Comparison of ENCODE assay signal across 8 cellular contexts in genomic region chrX:71098302-71098701, GRCh38. TPM values are rescaled to one million over a fixed set of nuclear protein-coding genes. Genes with fewer than 3 reads are reported as not detected.
DNase-seq lines count a peak whose midpoint lies in the region; ATAC-seq lines count a peak whose summit lies in the region.

No MANE protein-coding gene starts in this region.

- peaks cover 23% of the 10 kb centered on the region for H3K27me3 ChIP-seq in iPS-15b (ENCODE audit: control insufficient read depth, insufficient read depth, low read length)

- no peaks in the 10 kb centered on the region for H3K9me3 ChIP-seq in iPS-15b (ENCODE audit: control insufficient read depth, insufficient read depth, low read length)

- H3K4me3 ChIP-seq in iPS-15b (ENCODE audit: low read depth, low read length) = peak overlapping the region; percentile 15

- no peak overlapping the region for H3K9ac ChIP-seq in iPS-15b (ENCODE audit: low read depth, low read length)

- H3K4me1 ChIP-seq in iPS-15b (ENCODE audit: control insufficient read depth, insufficient read depth, low read length) = peaks cover 16% of the 10 kb centered on the region

- H3K36me3 ChIP-seq in iPS-15b (ENCODE audit: control insufficient read depth, insufficient read depth, low read length) = no peaks in the 10 kb centered on the region

- ATAC-seq in HG03342 (IDR thresholded peaks at IDR 0.05; ENCODE audit: unreplicated experiment) (peak; percentile 53), HG03135 (IDR thresholded peaks at IDR 0.05; ENCODE audit: unreplicated experiment) (no peak), HG03139 (IDR thresholded peaks at IDR 0.05; ENCODE audit: unreplicated experiment) (no peak)

- DNase-seq in Daoy (ENCODE audit: low read depth) = peak; percentile 19
- DNase-seq in T-helper 1 cell = peak; percentile 56 to 76 (median 71)
- DNase-seq in amniotic epithelial cell (ENCODE audit: low read depth) = peak; percentile 44
- DNase-seq in stimulated activated CD4-positive, alpha-beta T cell treated with anti-CD3 and anti-CD28 coated beads, Interleukin-2, amount 100 ng/mL, for 24 hours = peak; percentile 73 to 80

RNA-seq across cellular contexts. Expression of gene FOXO4, which starts 2.7 kb away (rescaled TPM):
- total RNA-seq in Daoy (2014; rRNA removed; shearing (Covaris generic)) = 0.69 and 2.9 TPM in 2 replicates

RNA-seq across cellular contexts. Expression of gene CXorf65, which starts 8.2 kb away (rescaled TPM):
- not detected in 2 replicates for total RNA-seq in Daoy (2014; rRNA removed; shearing (Covaris generic))

RNA-seq across cellular contexts. Expression of gene IL2RG, which starts 13.1 kb away (rescaled TPM):
- total RNA-seq in Daoy (2014; rRNA removed; shearing (Covaris generic)) = not detected in 2 replicates

RNA-seq across cellular contexts. Expression of gene MED12, which starts 20.1 kb away (rescaled TPM):
- total RNA-seq in Daoy (2014; rRNA removed; shearing (Covaris generic)) = 14.7 and 17.7 TPM in 2 replicates

RNA-seq across cellular contexts. Expression of gene SNX12, which starts 30.2 kb away (rescaled TPM):
- total RNA-seq in Daoy (2014; rRNA removed; shearing (Covaris generic)) = 38.5 and 46.1 TPM in 2 replicates

Comparison
In these comparisons a context has a peak if more than half of its experiments do, and no peak if none do; other contexts are left out.
1. DNase-seq: peak in every context shown above with its lines; median percentile 76 in stimulated activated CD4-positive, alpha-beta T cell treated with anti-CD3 and anti-CD28 coated beads, Interleukin-2, amount 100 ng/mL, for 24 hours; 71 in T-helper 1 cell; 44 in amniotic epithelial cell; 19 in Daoy.